6 cellular contexts compared by ENCODE assay signal in the genomic region with DNA sequence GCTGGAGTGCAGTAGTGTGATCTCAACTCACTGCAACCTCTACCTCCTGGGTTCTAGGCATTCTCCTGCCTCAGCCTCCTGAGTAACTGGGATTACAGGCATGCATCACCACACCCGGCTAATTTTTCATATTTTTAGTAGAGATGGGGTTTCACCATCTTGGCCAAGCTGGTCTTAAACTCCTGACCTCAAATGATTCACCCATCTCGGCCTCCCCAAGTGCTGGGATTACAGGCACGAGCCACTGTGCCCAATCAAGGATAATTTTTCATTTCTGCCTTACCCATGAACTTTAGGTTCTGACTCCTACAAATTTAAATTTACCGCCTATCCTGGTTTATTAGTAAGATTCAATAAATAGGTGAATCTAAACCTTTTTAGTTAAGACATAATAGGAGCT. TPM values are rescaled to one million over a fixed set of nuclear protein-coding genes. Genes with fewer than 3 reads are reported as not detected.
DNase-seq lines count a peak whose midpoint lies in the region.

No MANE protein-coding gene starts in this region.

- peak; percentile 24 for DNase-seq in EH (ENCODE audit: low read depth)
- DNase-seq in LHCN-M2 (ENCODE audit: low read depth) = peak; percentile 47
- DNase-seq in MV-4-11 (lab: John Stamatoyannopoulos, UW) = peak; percentile 53
- peak; percentile 65 for DNase-seq in amniotic epithelial cell (ENCODE audit: low read depth)
- DNase-seq in fibroblast of gingiva (ENCODE audit: low read depth) = peak; percentile 31
- peak; percentile 65 for DNase-seq in iris pigment epithelial cell (ENCODE audit: low read depth)

RNA-seq across cellular contexts. Expression of a gene that starts 37.9 kb away (rescaled TPM):
- 19.2 and 19.8 TPM in 2 replicates for total RNA-seq in LHCN-M2 (2014; rRNA removed)
- polyA plus RNA-seq in LHCN-M2 (2012) = 4.5 TPM

Comparison
In these comparisons a context has a peak if more than half of its experiments do, and no peak if none do; other contexts are left out.
1. Peak in every context shown above with its lines: DNase-seq.